Comparison of ENCODE assay signal across 8 cellular contexts in the genomic region with DNA sequence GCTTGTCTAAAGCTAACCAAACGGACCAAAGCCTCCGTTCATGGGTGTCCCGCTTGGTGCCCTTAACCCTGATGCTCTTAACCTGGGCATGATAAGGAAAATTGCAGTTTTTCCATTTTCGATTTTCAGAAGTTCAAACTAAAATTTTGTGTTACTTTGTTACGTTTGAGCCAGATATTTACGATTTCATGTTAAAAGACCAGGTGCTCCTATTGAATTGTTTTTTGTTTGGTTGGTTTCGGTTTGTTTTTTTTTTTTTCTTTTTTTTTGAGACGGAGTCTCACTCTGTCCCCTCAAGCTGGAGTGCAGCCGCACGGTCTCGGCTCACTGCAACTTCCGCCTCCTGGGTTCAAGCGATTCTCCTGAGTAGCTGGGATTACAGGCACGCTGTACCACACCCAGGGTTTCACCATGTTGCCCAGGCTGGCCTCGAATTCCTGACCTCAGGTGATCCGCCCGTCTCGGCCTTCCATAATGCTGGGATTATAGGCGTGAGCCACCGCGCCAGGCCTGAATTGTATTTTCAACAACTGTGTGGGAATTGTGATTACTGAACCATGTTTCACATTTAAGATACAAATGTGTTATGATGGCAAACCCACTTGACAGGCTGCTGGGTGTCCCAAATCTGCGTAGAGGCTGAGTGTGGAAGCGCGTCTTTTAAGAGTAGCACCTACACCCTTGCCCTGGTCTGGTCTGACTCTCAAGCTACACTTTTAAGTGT. TPM values are rescaled to one million over a fixed set of nuclear protein-coding genes. Genes with fewer than 3 reads are reported as not detected.
DNase-seq lines count a peak whose midpoint lies in the region; ATAC-seq and TF ChIP-seq lines count a peak whose summit lies in the region.

No MANE protein-coding gene starts in this region.

- H3K4me3 Mint-ChIP-seq in CD14-positive monocyte (peak overlapping the region; percentile 89 to 95), nephron progenitor cell (peak overlapping the region; percentile 95)
- H3K4me3 Mint-ChIP-seq in dendritic cell treated with granulocyte-macrophage colony-stimulating factor and Interleukin-4, amounts not matched to agents 40 ng/mL and 50 ng/mL, for 4 days = peak overlapping the region; percentile 92

- H2AFZ ChIP-seq in Karpas-422 (ENCODE audit: low read length) = peak overlapping the region; percentile 66; the same call in 1 of the 2 replicates

- DNase-seq in CD14-positive monocyte (ENCODE audit: low spot score) (no peak), Karpas-422 (peak; percentile 49), nephron progenitor cell (no peak), NCI-H146 (lab: John Stamatoyannopoulos, UW) (no peak), DMS114 treated with DMSO at 0.1 percent for 48 hours (lab: John Stamatoyannopoulos, UW; ENCODE audit: unreplicated experiment) (no peak)

- H3K27me3 ChIP-seq in Karpas-422 (ENCODE audit: low read length) = no peaks in the 10 kb centered on the region

- H3K36me3 Mint-ChIP-seq in CD14-positive monocyte (peaks cover 3 to 9% of the 10 kb centered on the region in 2 donors), nephron progenitor cell (ENCODE audit: low read depth) (peaks cover 20% of the 10 kb centered on the region)
- H3K36me3 Mint-ChIP-seq in dendritic cell treated with granulocyte-macrophage colony-stimulating factor and Interleukin-4, amounts not matched to agents 40 ng/mL and 50 ng/mL, for 4 days (ENCODE audit: low read depth) = peaks cover 6% of the 10 kb centered on the region

- TF ChIP-seq CTCF in CD14-positive monocyte (IDR thresholded peaks at IDR 0.05) (no peak), nephron progenitor cell (IDR thresholded peaks at IDR 0.05) (no peak)

- peaks cover 6 to 17% (median 13%) of the 10 kb centered on the region in 7 donors for H3K9me3 Mint-ChIP-seq in CD14-positive monocyte
- H3K9me3 Mint-ChIP-seq in dendritic cell treated with granulocyte-macrophage colony-stimulating factor and Interleukin-4, amounts not matched to agents 40 ng/mL and 50 ng/mL, for 4 days = no peaks in the 10 kb centered on the region
- peaks cover 23% of the 10 kb centered on the region for H3K9me3 Mint-ChIP-seq in nephron progenitor cell

- peaks cover 35% of the 10 kb centered on the region for H3K4me1 ChIP-seq in Karpas-422 (ENCODE audit: low read length)

- H3K4me3 ChIP-seq in Karpas-422 (ENCODE audit: low read length) = peak overlapping the region; percentile 74

- no peaks in the 10 kb centered on the region for H3K36me3 ChIP-seq in Karpas-422 (ENCODE audit: insufficient read depth, low read length)

- peak overlapping the region; percentile 37; the same call in 1 of the 2 replicates for H3K27ac ChIP-seq in Karpas-422 (ENCODE audit: low read length)

- H3K27ac Mint-ChIP-seq in CD14-positive monocyte = peak overlapping the region; percentile 93 to 99 (median 97)
- H3K27ac Mint-ChIP-seq in dendritic cell treated with granulocyte-macrophage colony-stimulating factor and Interleukin-4, amounts not matched to agents 40 ng/mL and 50 ng/mL, for 4 days = peak overlapping the region; percentile 99
- peak overlapping the region; percentile 99 for H3K27ac Mint-ChIP-seq in nephron progenitor cell

- H3K9me2 ChIP-seq in Karpas-422 (replicated peaks; ENCODE audit: insufficient read depth, low read length) = no peaks in the 10 kb centered on the region

- intact Hi-C loops in CD14-positive monocyte (cut with micrococcal nuclease) = loop anchor here (10.0 kb wide), 3 partner anchors 101 to 561 kb away; a partner anchor contains a TSS
- intact Hi-C loops in dendritic cell treated with granulocyte-macrophage colony-stimulating factor and Interleukin-4, amounts not matched to agents 40 ng/mL and 50 ng/mL, for 4 days (cut with micrococcal nuclease) = loop anchor here (5.0 kb wide), 1 partner anchor 564 kb away; a partner anchor contains a TSS

- H3K9ac ChIP-seq in Karpas-422 (ENCODE audit: low read length) = peak overlapping the region; percentile 83

- H3K27me3 Mint-ChIP-seq in CD14-positive monocyte (ENCODE audit: low read depth in 3 of 3) (peaks cover 0 to 4% (median 1%) of the 10 kb centered on the region in 3 donors), nephron progenitor cell (ENCODE audit: low read depth, poor library complexity) (peaks cover 11% of the 10 kb centered on the region)
- no peaks in the 10 kb centered on the region for H3K27me3 Mint-ChIP-seq in dendritic cell treated with granulocyte-macrophage colony-stimulating factor and Interleukin-4, amounts not matched to agents 40 ng/mL and 50 ng/mL, for 4 days

- H3K4me2 ChIP-seq in Karpas-422 (ENCODE audit: low read depth, low read length, poor library complexity, severe bottlenecking) = peak overlapping the region; percentile 74

- H3K9me3 ChIP-seq in Karpas-422 (ENCODE audit: low read length) = no peaks in the 10 kb centered on the region

- H3K4me1 Mint-ChIP-seq in CD14-positive monocyte = peaks cover 30% of the 10 kb centered on the region
- peaks cover 27% of the 10 kb centered on the region for H3K4me1 Mint-ChIP-seq in dendritic cell treated with granulocyte-macrophage colony-stimulating factor and Interleukin-4, amounts not matched to agents 40 ng/mL and 50 ng/mL, for 4 days (ENCODE audit: low read depth)
- H3K4me1 Mint-ChIP-seq in nephron progenitor cell = peaks cover 54% of the 10 kb centered on the region

- ATAC-seq in HG03520 (IDR thresholded peaks at IDR 0.05; ENCODE audit: unreplicated experiment) (no peak), GM21723 (IDR thresholded peaks at IDR 0.05; ENCODE audit: unreplicated experiment) (no peak)

- H3K79me2 ChIP-seq in Karpas-422 (ENCODE audit: low read length) = peaks cover 24% of the 10 kb centered on the region

- H4K20me1 ChIP-seq in Karpas-422 (ENCODE audit: insufficient read depth, low read depth, low read length) = no peaks in the 10 kb centered on the region

RNA-seq across cellular contexts. Expression of a gene that starts 0.9 kb away (rescaled TPM):
- 10 to 100 TPM; 17.7 to 21.9 TPM for polyA plus RNA-seq in CD14-positive monocyte
- 17.4 and 45.6 TPM in 2 replicates for total RNA-seq in Karpas-422 (2014; rRNA removed; shearing (Covaris generic); ENCODE audit: low replicate concordance)

RNA-seq across cellular contexts. Expression of a gene that starts 28.4 kb away (rescaled TPM):
- under 1 TPM in 1 of 2 donors, not detected in 1; 0.14 TPM for polyA plus RNA-seq in CD14-positive monocyte
- total RNA-seq in Karpas-422 (2014; rRNA removed; shearing (Covaris generic); ENCODE audit: low replicate concordance) = 2.2 and 2.7 TPM in 2 replicates
